In genomic region chr7:76359111-76359986, GRCh38 we compare ENCODE assay signal across 1 cellular context.
TF ChIP-seq lines count a peak whose summit lies in the region.

No MANE protein-coding gene starts in this region.

TF ChIP-seq in HepG2, 621 proteins besides CTCF, POLR2A, EP300 and RAD21 (continued from another document and continues in another):
- peak; percentile 28; the same call in 1 of the 2 replicates for TF ChIP-seq ZNF609 (CRISPR knock-in tag; IDR thresholded peaks at IDR 0.05; ENCODE audit: borderline replicate concordance)
- no peak for TF ChIP-seq HDAC6 (IDR thresholded peaks at IDR 0.05; ENCODE audit: low read depth, low read length)
- no peak for TF ChIP-seq RFX5 (IDR thresholded peaks at IDR 0.05; ENCODE audit: low read depth, low read length)
- TF ChIP-seq ESRRA (CRISPR knock-in tag; IDR thresholded peaks at IDR 0.05; ENCODE audit: low read depth): no peak
- peak; percentile 35; the same call in 1 of the 2 replicates for TF ChIP-seq THAP9 (CRISPR knock-in tag; IDR thresholded peaks at IDR 0.05; ENCODE audit: borderline replicate concordance)
- TF ChIP-seq SIX1 (CRISPR knock-in tag; IDR thresholded peaks at IDR 0.05; ENCODE audit: borderline replicate concordance): 0 out of 2 replicates have a peak, but pooled peaks have one; percentile 8
- peak; percentile 95 for TF ChIP-seq NFE2L1 (CRISPR knock-in tag; IDR thresholded peaks at IDR 0.05; ENCODE audit: borderline replicate concordance)
- TF ChIP-seq MIER3 (CRISPR knock-in tag; IDR thresholded peaks at IDR 0.05; ENCODE audit: borderline replicate concordance): no peak; the same call in 1 of the 2 replicates
- 0 out of 2 replicates have a peak, but pooled peaks have one; percentile 49 for TF ChIP-seq ZMYM3 (CRISPR knock-in tag; IDR thresholded peaks at IDR 0.05)
- TF ChIP-seq KDM5B (CRISPR knock-in tag; IDR thresholded peaks at IDR 0.05; ENCODE audit: borderline replicate concordance): no peak
- 0 out of 2 replicates have a peak, but pooled peaks have one; percentile 33 for TF ChIP-seq ZNF121 (CRISPR knock-in tag; IDR thresholded peaks at IDR 0.05)
- TF ChIP-seq SP5 (CRISPR knock-in tag; IDR thresholded peaks at IDR 0.05; ENCODE audit: borderline replicate concordance, low read depth): peak; percentile 93
- TF ChIP-seq MTF2 (CRISPR knock-in tag; IDR thresholded peaks at IDR 0.05; ENCODE audit: borderline replicate concordance): no peak; the same call in 1 of the 2 replicates
- TF ChIP-seq HOXA5 (CRISPR knock-in tag; IDR thresholded peaks at IDR 0.05): 0 out of 2 replicates have a peak, but pooled peaks have one; percentile 20
- peak; percentile 45; the same call in 1 of the 2 replicates for TF ChIP-seq HDAC2 (CRISPR knock-in tag; IDR thresholded peaks at IDR 0.05)
- no peak; the same call in 1 of the 2 replicates for TF ChIP-seq SPEN (CRISPR knock-in tag; IDR thresholded peaks at IDR 0.05; ENCODE audit: low read depth)
- 0 out of 2 replicates have a peak, but pooled peaks have one; percentile 49 for TF ChIP-seq MAX (IDR thresholded peaks at IDR 0.05)
- TF ChIP-seq NONO (IDR thresholded peaks at IDR 0.05): no peak
- TF ChIP-seq NONO (CRISPR knock-in tag; conservative IDR thresholded peaks at IDR 0.05): peak; percentile 25; the same call in 1 of the 2 replicates
- 0 out of 2 replicates have a peak, but pooled peaks have one; percentile 8 for TF ChIP-seq ZFP41 (CRISPR knock-in tag; IDR thresholded peaks at IDR 0.05; ENCODE audit: borderline replicate concordance)
- TF ChIP-seq ZFAT (CRISPR knock-in tag; conservative IDR thresholded peaks at IDR 0.05): no peak
- peak; percentile 80; the same call in 1 of the 2 replicates for TF ChIP-seq SMAD1 (CRISPR knock-in tag; IDR thresholded peaks at IDR 0.05; ENCODE audit: borderline replicate concordance, low read depth)
- no peak for TF ChIP-seq ZNF816 (CRISPR knock-in tag; IDR thresholded peaks at IDR 0.05; ENCODE audit: borderline replicate concordance)
- TF ChIP-seq IKZF4 (CRISPR knock-in tag; IDR thresholded peaks at IDR 0.05; ENCODE audit: borderline replicate concordance, low read depth, not compliant biosample characterization): no peak
- 0 out of 2 replicates have a peak, but pooled peaks have one; percentile 34 for TF ChIP-seq ZBTB4 (CRISPR knock-in tag; IDR thresholded peaks at IDR 0.05; ENCODE audit: borderline replicate concordance)
- peak; percentile 73 for TF ChIP-seq HNF1B (CRISPR knock-in tag; IDR thresholded peaks at IDR 0.05)
- peak; percentile 96 for TF ChIP-seq THAP11 (CRISPR knock-in tag; IDR thresholded peaks at IDR 0.05)
- peak; percentile 63; the same call in 1 of the 2 replicates for TF ChIP-seq ETV5 (CRISPR knock-in tag; IDR thresholded peaks at IDR 0.05; ENCODE audit: borderline replicate concordance)
- TF ChIP-seq ZNF441 (CRISPR knock-in tag; IDR thresholded peaks at IDR 0.05; ENCODE audit: borderline replicate concordance): no peak
- TF ChIP-seq ZNF691 (CRISPR knock-in tag; IDR thresholded peaks at IDR 0.05; ENCODE audit: borderline replicate concordance, low read depth): no peak; the same call in 1 of the 2 replicates
- peak; percentile 8; the same call in 1 of the 2 replicates for TF ChIP-seq HDAC1 (CRISPR knock-in tag; IDR thresholded peaks at IDR 0.05)
- no peak for TF ChIP-seq TCF7 (IDR thresholded peaks at IDR 0.05; ENCODE audit: low read depth)
- 0 out of 2 replicates have a peak, but pooled peaks have one; percentile 43 for TF ChIP-seq ZNF275 (CRISPR knock-in tag; IDR thresholded peaks at IDR 0.05; ENCODE audit: borderline replicate concordance)
- TF ChIP-seq DZIP1 (CRISPR knock-in tag; IDR thresholded peaks at IDR 0.05): no peak
- TF ChIP-seq PHF8 (CRISPR knock-in tag; IDR thresholded peaks at IDR 0.05): peak; percentile 35
- TF ChIP-seq CENPT (CRISPR knock-in tag; IDR thresholded peaks at IDR 0.05; ENCODE audit: low read depth): no peak
- 0 out of 2 replicates have a peak, but pooled peaks have one; percentile 33 for TF ChIP-seq ZBTB44 (CRISPR knock-in tag; IDR thresholded peaks at IDR 0.05)
- TF ChIP-seq MXI1 (IDR thresholded peaks at IDR 0.05; ENCODE audit: borderline replicate concordance, low read depth, low read length): peak; percentile 43; the same call in 1 of the 3 replicates
- TF ChIP-seq ZNF720 (CRISPR knock-in tag; IDR thresholded peaks at IDR 0.05): no peak
- TF ChIP-seq ETV6 (CRISPR knock-in tag; conservative IDR thresholded peaks at IDR 0.05): no peak
